1 cellular context compared by ENCODE assay signal in the genomic region with DNA sequence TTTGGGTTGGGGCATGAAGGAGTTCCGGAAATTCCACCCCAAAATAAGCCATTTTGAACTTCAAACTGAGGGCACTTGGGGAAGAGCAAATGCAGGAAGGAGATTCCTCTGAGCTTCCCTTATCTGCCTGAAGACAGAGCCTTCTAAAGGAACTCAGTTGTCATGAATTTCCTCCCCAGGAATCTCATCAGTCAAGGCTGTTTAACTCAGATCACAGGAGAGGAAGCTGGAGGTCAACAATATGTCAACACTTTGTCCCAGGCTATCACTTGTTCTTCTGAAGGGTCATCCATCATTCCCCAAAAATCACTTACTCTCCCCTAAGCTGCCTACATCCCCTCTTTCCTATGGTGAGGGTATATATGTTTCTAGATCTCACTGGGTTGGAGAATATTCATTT.
A peak's percentile ranks its signal among the peaks of the same experiment; 100 is the strongest.
TF ChIP-seq lines count a peak whose summit lies in the region.

No MANE protein-coding gene starts in this region.

TF ChIP-seq in K562, 482 proteins besides CTCF, POLR2A, EP300 and RAD21 (continued from another document and continues in another):
- TF ChIP-seq AFF4 (CRISPR knock-in tag; IDR thresholded peaks at IDR 0.05): no peak
- no peak for TF ChIP-seq ELF4 (CRISPR knock-in tag; IDR thresholded peaks at IDR 0.05)
- no peak for TF ChIP-seq ZNF644 (tag; IDR thresholded peaks at IDR 0.05; ENCODE audit: low read depth)
- TF ChIP-seq NCOR1 (IDR thresholded peaks at IDR 0.05): peak; percentile 33; the same call in 1 of the 2 replicates
- TF ChIP-seq MEIS2 (IDR thresholded peaks at IDR 0.05; ENCODE audit: partially characterized antibody): peak; percentile 89
- no peak for TF ChIP-seq ZKSCAN3 (CRISPR knock-in tag; IDR thresholded peaks at IDR 0.05)
- TF ChIP-seq HOXB6 (CRISPR knock-in tag; IDR thresholded peaks at IDR 0.05; ENCODE audit: borderline replicate concordance): no peak
- no peak for TF ChIP-seq PHF20 (IDR thresholded peaks at IDR 0.05; ENCODE audit: partially characterized antibody)
- TF ChIP-seq ZNF778 (CRISPR knock-in tag; IDR thresholded peaks at IDR 0.05): no peak
- TF ChIP-seq, protein P1, sequence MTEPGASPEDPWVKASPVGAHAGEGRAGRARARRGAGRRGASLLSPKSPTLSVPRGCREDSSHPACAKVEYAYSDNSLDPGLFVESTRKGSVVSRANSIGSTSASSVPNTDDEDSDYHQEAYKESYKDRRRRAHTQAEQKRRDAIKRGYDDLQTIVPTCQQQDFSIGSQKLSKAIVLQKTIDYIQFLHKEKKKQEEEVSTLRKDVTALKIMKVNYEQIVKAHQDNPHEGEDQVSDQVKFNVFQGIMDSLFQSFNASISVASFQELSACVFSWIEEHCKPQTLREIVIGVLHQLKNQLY (CRISPR knock-in tag; conservative IDR thresholded peaks at IDR 0.05): no peak
- TF ChIP-seq LEF1 (IDR thresholded peaks at IDR 0.05): peak; percentile 22; the same call in 1 of the 2 replicates
- TF ChIP-seq EZH2 (IDR thresholded peaks at IDR 0.05; ENCODE audit: borderline replicate concordance, low read depth, low read length): no peak
- TF ChIP-seq, protein P2, sequence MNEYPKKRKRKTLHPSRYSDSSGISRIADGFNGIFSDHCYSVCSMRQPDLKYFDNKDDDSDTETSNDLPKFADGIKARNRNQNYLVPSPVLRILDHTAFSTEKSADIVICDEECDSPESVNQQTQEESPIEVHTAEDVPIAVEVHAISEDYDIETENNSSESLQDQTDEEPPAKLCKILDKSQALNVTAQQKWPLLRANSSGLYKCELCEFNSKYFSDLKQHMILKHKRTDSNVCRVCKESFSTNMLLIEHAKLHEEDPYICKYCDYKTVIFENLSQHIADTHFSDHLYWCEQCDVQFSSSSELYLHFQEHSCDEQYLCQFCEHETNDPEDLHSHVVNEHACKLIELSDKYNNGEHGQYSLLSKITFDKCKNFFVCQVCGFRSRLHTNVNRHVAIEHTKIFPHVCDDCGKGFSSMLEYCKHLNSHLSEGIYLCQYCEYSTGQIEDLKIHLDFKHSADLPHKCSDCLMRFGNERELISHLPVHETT (CRISPR knock-in tag; conservative IDR thresholded peaks at IDR 0.05 in 1 of 2, IDR thresholded peaks at IDR 0.05 in 1 of 2): no peak
- TF ChIP-seq MTF1 (CRISPR knock-in tag; IDR thresholded peaks at IDR 0.05; ENCODE audit: borderline replicate concordance): no peak
- no peak for TF ChIP-seq RERE (CRISPR knock-in tag; IDR thresholded peaks at IDR 0.05; ENCODE audit: borderline replicate concordance)
- TF ChIP-seq, protein P3, sequence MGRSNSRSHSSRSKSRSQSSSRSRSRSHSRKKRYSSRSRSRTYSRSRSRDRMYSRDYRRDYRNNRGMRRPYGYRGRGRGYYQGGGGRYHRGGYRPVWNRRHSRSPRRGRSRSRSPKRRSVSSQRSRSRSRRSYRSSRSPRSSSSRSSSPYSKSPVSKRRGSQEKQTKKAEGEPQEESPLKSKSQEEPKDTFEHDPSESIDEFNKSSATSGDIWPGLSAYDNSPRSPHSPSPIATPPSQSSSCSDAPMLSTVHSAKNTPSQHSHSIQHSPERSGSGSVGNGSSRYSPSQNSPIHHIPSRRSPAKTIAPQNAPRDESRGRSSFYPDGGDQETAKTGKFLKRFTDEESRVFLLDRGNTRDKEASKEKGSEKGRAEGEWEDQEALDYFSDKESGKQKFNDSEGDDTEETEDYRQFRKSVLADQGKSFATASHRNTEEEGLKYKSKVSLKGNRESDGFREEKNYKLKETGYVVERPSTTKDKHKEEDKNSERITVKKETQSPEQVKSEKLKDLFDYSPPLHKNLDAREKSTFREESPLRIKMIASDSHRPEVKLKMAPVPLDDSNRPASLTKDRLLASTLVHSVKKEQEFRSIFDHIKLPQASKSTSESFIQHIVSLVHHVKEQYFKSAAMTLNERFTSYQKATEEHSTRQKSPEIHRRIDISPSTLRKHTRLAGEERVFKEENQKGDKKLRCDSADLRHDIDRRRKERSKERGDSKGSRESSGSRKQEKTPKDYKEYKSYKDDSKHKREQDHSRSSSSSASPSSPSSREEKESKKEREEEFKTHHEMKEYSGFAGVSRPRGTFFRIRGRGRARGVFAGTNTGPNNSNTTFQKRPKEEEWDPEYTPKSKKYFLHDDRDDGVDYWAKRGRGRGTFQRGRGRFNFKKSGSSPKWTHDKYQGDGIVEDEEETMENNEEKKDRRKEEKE (IDR thresholded peaks at IDR 0.05; ENCODE audit: borderline replicate concordance in 1 of 2, control insufficient read depth in 1 of 2, low read depth in 2 of 2, low read length in 1 of 2): no peak
- TF ChIP-seq POLR2H (tag; IDR thresholded peaks at IDR 0.05; ENCODE audit: low read depth): no peak
- no peak for TF ChIP-seq ZNF695 (CRISPR knock-in tag; IDR thresholded peaks at IDR 0.05)
- no peak for TF ChIP-seq USF1 (CRISPR knock-in tag; IDR thresholded peaks at IDR 0.05)
- no peak for TF ChIP-seq ZNF586 (CRISPR knock-in tag; conservative IDR thresholded peaks at IDR 0.05)
- TF ChIP-seq CEBPG (CRISPR knock-in tag; IDR thresholded peaks at IDR 0.05): no peak
- TF ChIP-seq CEBPG (tag; conservative IDR thresholded peaks at IDR 0.05 in 1 of 2, IDR thresholded peaks at IDR 0.05 in 1 of 2): no peak
- TF ChIP-seq PYGO2 (tag; IDR thresholded peaks at IDR 0.05): no peak
- TF ChIP-seq IRF1 (CRISPR knock-in tag; IDR thresholded peaks at IDR 0.05; ENCODE audit: borderline replicate concordance): no peak
- TF ChIP-seq BRD9 (IDR thresholded peaks at IDR 0.05; ENCODE audit: low read depth, partially characterized antibody): no peak
- no peak for TF ChIP-seq NFE2 (IDR thresholded peaks at IDR 0.05; ENCODE audit: low read depth)
- TF ChIP-seq SNAPC5 (CRISPR knock-in tag; IDR thresholded peaks at IDR 0.05): no peak
- no peak for TF ChIP-seq ZNF124 (CRISPR knock-in tag; IDR thresholded peaks at IDR 0.05)
- TF ChIP-seq PCBP1 (IDR thresholded peaks at IDR 0.05; ENCODE audit: low read depth, low read length, poor library complexity, severe bottlenecking): no peak
- TF ChIP-seq SRSF1 (IDR thresholded peaks at IDR 0.05; ENCODE audit: low read depth, low read length): no peak
- TF ChIP-seq GTF2E2 (tag; IDR thresholded peaks at IDR 0.05): no peak
- TF ChIP-seq ARID1B (IDR thresholded peaks at IDR 0.05): peak; percentile 70; the same call in 1 of the 2 replicates
- no peak for TF ChIP-seq ZNF384 (IDR thresholded peaks at IDR 0.05; ENCODE audit: low read depth, low read length)
- no peak for TF ChIP-seq PHB (CRISPR knock-in tag; IDR thresholded peaks at IDR 0.05)
- no peak for TF ChIP-seq FOXP1 (CRISPR knock-in tag; IDR thresholded peaks at IDR 0.05)
- TF ChIP-seq PBX2 (CRISPR knock-in tag; IDR thresholded peaks at IDR 0.05; ENCODE audit: low read depth): no peak
- peak; percentile 96 for TF ChIP-seq PBX2 (tag; conservative IDR thresholded peaks at IDR 0.05; ENCODE audit: low read depth)
- peak; percentile 66; the same call in 1 of the 2 replicates for TF ChIP-seq CBFA2T2 (conservative IDR thresholded peaks at IDR 0.05)
- no peak for TF ChIP-seq MTA3 (IDR thresholded peaks at IDR 0.05; ENCODE audit: borderline replicate concordance)
- TF ChIP-seq, protein P4, sequence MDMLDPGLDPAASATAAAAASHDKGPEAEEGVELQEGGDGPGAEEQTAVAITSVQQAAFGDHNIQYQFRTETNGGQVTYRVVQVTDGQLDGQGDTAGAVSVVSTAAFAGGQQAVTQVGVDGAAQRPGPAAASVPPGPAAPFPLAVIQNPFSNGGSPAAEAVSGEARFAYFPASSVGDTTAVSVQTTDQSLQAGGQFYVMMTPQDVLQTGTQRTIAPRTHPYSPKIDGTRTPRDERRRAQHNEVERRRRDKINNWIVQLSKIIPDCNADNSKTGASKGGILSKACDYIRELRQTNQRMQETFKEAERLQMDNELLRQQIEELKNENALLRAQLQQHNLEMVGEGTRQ (CRISPR knock-in tag; IDR thresholded peaks at IDR 0.05): no peak
- TF ChIP-seq NUFIP1 (IDR thresholded peaks at IDR 0.05; ENCODE audit: partially characterized antibody): no peak
- peak; percentile 54; the same call in 1 of the 2 replicates for TF ChIP-seq TAL1 (IDR thresholded peaks at IDR 0.05)
- no peak for TF ChIP-seq DPF2 (IDR thresholded peaks at IDR 0.05)
- TF ChIP-seq NFRKB (IDR thresholded peaks at IDR 0.05; ENCODE audit: low read depth): no peak
